Comparison of ENCODE assay signal across 8 cellular contexts in the genomic region with DNA sequence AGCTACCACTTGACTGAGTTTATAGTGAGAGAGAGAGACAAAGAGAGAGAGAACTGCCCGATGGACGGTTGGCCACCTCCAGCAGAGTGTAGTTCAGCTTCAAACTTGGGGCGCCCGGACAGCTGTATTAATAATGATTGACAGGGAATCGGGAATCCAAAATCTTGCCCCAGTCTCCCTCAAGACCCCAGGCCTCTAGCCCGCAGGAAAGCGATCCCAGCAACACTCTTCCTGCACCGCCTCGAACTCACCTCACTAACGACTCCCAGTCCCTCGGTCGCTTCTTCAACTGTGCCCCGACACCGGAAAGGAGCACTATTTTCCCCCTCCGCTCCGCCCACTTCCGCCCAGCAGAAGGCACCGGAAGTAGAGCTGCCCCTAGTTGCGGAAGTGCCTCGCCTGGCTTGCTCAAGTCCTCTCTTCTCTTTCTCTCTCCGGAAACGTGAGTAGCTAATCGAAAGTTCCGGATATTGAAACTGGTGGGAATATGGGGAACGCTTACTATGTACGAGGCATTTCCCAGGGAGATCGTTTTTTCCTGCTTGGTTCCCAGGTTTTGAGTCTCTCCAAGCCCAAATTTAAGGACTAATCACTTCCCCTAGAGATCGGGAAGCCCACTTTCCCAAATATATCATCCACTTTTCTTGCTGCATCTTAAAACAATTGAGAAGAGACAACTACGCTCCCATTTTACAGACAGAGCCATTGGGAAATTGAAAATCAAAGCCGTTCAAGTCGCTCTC.
DNase-seq lines count a peak whose midpoint lies in the region; ATAC-seq and TF ChIP-seq lines count a peak whose summit lies in the region.

A gene with protein sequence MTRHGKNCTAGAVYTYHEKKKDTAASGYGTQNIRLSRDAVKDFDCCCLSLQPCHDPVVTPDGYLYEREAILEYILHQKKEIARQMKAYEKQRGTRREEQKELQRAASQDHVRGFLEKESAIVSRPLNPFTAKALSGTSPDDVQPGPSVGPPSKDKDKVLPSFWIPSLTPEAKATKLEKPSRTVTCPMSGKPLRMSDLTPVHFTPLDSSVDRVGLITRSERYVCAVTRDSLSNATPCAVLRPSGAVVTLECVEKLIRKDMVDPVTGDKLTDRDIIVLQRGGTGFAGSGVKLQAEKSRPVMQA (minus strand): TSS at position 293 of the 743 bp plus-strand sequence. CDS start 19,865 bp downstream, outside the sequence.

- POLR2A ChIA-PET in AG04449 (lab: Yijun Ruan, JAX), result interaction anchor here (0.6 to 2.8 kb wide), 17 partner anchors 9 to 314 kb away, joined by 3 to 14 read pairs (median 4); a partner anchor contains a TSS

- ATAC-seq in GM18909 (IDR thresholded peaks at IDR 0.05; ENCODE audit: poor library complexity, unreplicated experiment), result peak; percentile 86
- ATAC-seq in HG03175 (IDR thresholded peaks at IDR 0.05; ENCODE audit: unreplicated experiment), result peak; percentile 91

- no peak for TF ChIP-seq CTCF in AG04449 (IDR thresholded peaks at IDR 0.05; ENCODE audit: insufficient read depth, low read length, missing control alignments)

- peak within 1 kb of the TSS; percentile 84 for H3K4me3 ChIP-seq in AG04449 (ENCODE audit: low read depth, low read length)

- DNase-seq in AG04449 (ENCODE audit: low read depth, low spot score) (peak; percentile 84), NCI-H446 treated with DMSO at 0.1 percent for 48 hours (lab: John Stamatoyannopoulos, UW) (peak; percentile 94), islet precursor cell (peak; percentile 98)
- peak; percentile 96 for DNase-seq in activated CD4-positive, CD25-positive, alpha-beta regulatory T cell treated with anti-CD3 and anti-CD28 coated beads, Interleukin-2, amount 50 U/mL, for 16 hours (ENCODE audit: low read depth, low spot score)
- DNase-seq in central memory CD4-positive, alpha-beta T cell, result peak; percentile 93
- DNase-seq in stimulated activated CD4-positive, alpha-beta T cell treated with anti-CD3 and anti-CD28 coated beads, Interleukin-12 subunit alpha, Interleukin-12 subunit beta, amount 100 ng/mL, for 4 hours, result peak; percentile 91

- CTCF ChIA-PET in AG04449 (lab: Yijun Ruan, JAX), result interaction anchor here (1.0 to 4.9 kb wide), 8 partner anchors 10 to 95 kb away, joined by 3 to 124 read pairs (median 4); a partner anchor contains a TSS

Comparison
In these comparisons a context has a peak if more than half of its experiments do, and no peak if none do; other contexts are left out.
1. Peak in every context shown above with its lines: DNase-seq, ATAC-seq and H3K4me3 ChIP-seq.